ENCODE assay signal across 29 cellular contexts in genomic region chr16:82636958-82637357, GRCh38. TPM values are rescaled to one million over a fixed set of nuclear protein-coding genes. Genes with fewer than 3 reads are reported as not detected.
"Had no signal": no experiment of that assay in that cellular context is flagged by ENCODE, and none has a peak within 500 bp of the region (broad histone marks: within the 10 kb centered on the region; RNA-seq: fewer than 3 reads in every experiment).

No MANE protein-coding gene starts in this region.

- DNase-seq: activated B cell treated with CpG ODN at 0.5 μM for 24 hours; activated CD4-positive, alpha-beta T cell treated with anti-CD3 and anti-CD28 coated beads for 48 hours; activated CD4-positive, alpha-beta T cell treated with anti-CD3 and anti-CD28 coated beads, Interleukin-2, amount 50 U/mL, for 1 hour; activated CD4-positive, alpha-beta T cell treated with anti-CD3 and anti-CD28 coated beads, Interleukin-2, amount 50 U/mL, for 48 hours; activated CD8-positive, alpha-beta memory T cell treated with anti-CD3 and anti-CD28 coated beads for 24 hours; activated CD8-positive, alpha-beta memory T cell treated with anti-CD3 and anti-CD28 coated beads, Interleukin-2, amount 50 U/mL, for 4 hours; activated CD8-positive, alpha-beta T cell treated with anti-CD3 and anti-CD28 coated beads for 36 hours; activated effector memory CD4-positive, alpha-beta T cell treated with anti-CD3 and anti-CD28 coated beads, Interleukin-2, amount 50 U/mL, for 16 hours; activated naive CD4-positive, alpha-beta T cell treated with anti-CD3 and anti-CD28 coated beads for 36 hours; activated naive CD8-positive, alpha-beta T cell treated with anti-CD3 and anti-CD28 coated beads for 36 hours; activated naive CD8-positive, alpha-beta T cell treated with anti-CD3 and anti-CD28 coated beads, Interleukin-2, amount 50 U/mL, for 24 hours; activated T-cell treated with anti-CD3 and anti-CD28 coated beads, Interleukin-2, amount 50 U/mL, for 1 hour; activated T-cell treated with anti-CD3 and anti-CD28 coated beads, Interleukin-2, amount 50 U/mL, for 48 hours; adrenal gland; amygdala; aorta; body of pancreas; caudate nucleus; effector CD8-positive, alpha-beta T cell; foreskin fibroblast; heart left ventricle; T-helper 1 cell; T-helper 17 cell; T1000; WERI-Rb-1 had no signal

- H3K4me3 ChIP-seq: adrenal gland, body of pancreas, heart left ventricle had no signal

- H3K4me1 ChIP-seq: adrenal gland, body of pancreas had no signal

- H3K9me3 ChIP-seq: adrenal gland, body of pancreas, heart left ventricle had no signal

- ATAC-seq: activated CD4-positive, CD25-positive, alpha-beta regulatory T cell treated with anti-CD3 and anti-CD28 coated beads, Interleukin-2, amount 50 U/mL, for 24 hours; activated CD8-positive, alpha-beta T cell treated with anti-CD3 and anti-CD28 coated beads for 36 hours; activated naive CD8-positive, alpha-beta T cell treated with anti-CD3 and anti-CD28 coated beads, Interleukin-2, amount 50 U/mL, for 24 hours; body of pancreas; esophagus mucosa; heart left ventricle; T-helper 17 cell had no signal

- H3K27ac ChIP-seq: adrenal gland, body of pancreas, WERI-Rb-1 had no signal

- H3K27me3 ChIP-seq: adrenal gland, body of pancreas, heart left ventricle had no signal

- H3K36me3 ChIP-seq: adrenal gland, heart left ventricle, WERI-Rb-1 had no signal

RNA-seq across cellular contexts. Expression of gene CDH13, which starts 10.2 kb away (rescaled TPM):
- total RNA-seq: activated B cell treated with CpG ODN at 0.5 μM for 24 hours; activated CD8-positive, alpha-beta T cell treated with anti-CD3 and anti-CD28 coated beads for 36 hours; activated naive CD4-positive, alpha-beta T cell treated with anti-CD3 and anti-CD28 coated beads for 36 hours; activated naive CD8-positive, alpha-beta T cell treated with anti-CD3 and anti-CD28 coated beads for 36 hours; activated T-helper 1 cell treated with anti-CD3 and anti-CD28 coated beads, Interleukin-12 subunit alpha, Interleukin-12 subunit beta, Interleukin-2, Interleukin-4 antibody, amounts not matched to agents 30 ng/mL and 10 ng/mL and 1 ng/mL, durations not matched to agents 14 hours and 24 hours and 36 hours; activated T-helper 2 cell treated with anti-CD3 and anti-CD28 coated beads, Interferon-gamma antibody, Interleukin-2, Interleukin-4, amounts not matched to agents 10 μg/mL and 5 μg/mL and 100 μg/mL, durations not matched to agents 14 hours and 24 hours and 36 hours; T-helper 17 cell had no signal
